ENCODE assay signal across 8 cellular contexts in genomic region chr15:74873756-74874424, GRCh38. TPM values are rescaled to one million over a fixed set of nuclear protein-coding genes. Genes with fewer than 3 reads are reported as not detected.
DNase-seq lines count a peak whose midpoint lies in the region; ATAC-seq and TF ChIP-seq lines count a peak whose summit lies in the region.

No MANE protein-coding gene starts in this region.

- BruUV-seq in A673 (replicated peaks; lab: Mats Ljungman, UMichigan) = no TSS peak

- CTCF ChIA-PET in A673 (lab: Charles Lee) = interaction anchor here (0.6 kb wide), 1 partner anchor 578 kb away, joined by 5 read pairs; the partner anchor contains the start of gene SIN3A

- TF ChIP-seq CTCF in A673 (conservative IDR thresholded peaks at IDR 0.05; ENCODE audit: low read depth, low read length) (no peak), GM12864 (IDR thresholded peaks at IDR 0.05; ENCODE audit: low read depth, low read length, missing control alignments) (no peak), esophagus muscularis mucosa (IDR thresholded peaks at IDR 0.05) (peak in 1 of 3 experiments; percentile 5), osteoblast (IDR thresholded peaks at IDR 0.05; ENCODE audit: extremely low read depth, low read depth, low read length) (no peak)

- WGBS in esophagus muscularis mucosa = 28% methylated on average over 14 of the region's 16 CpGs

- ATAC-seq in SK-N-SH treated with all-trans-retinoic acid at 6 μM for 48 hours (peak; percentile 51), GM21423 (IDR thresholded peaks at IDR 0.05; ENCODE audit: unreplicated experiment) (no peak), GM21381 (IDR thresholded peaks at IDR 0.05; ENCODE audit: unreplicated experiment) (no peak)

- peak; percentile 62 for DNase-seq in A673 (ENCODE audit: low spot score)
- DNase-seq in GM12864 (ENCODE audit: low read depth) = no peak
- DNase-seq in esophagus muscularis mucosa (ENCODE audit: extremely low spot score) = no peak
- DNase-seq in osteoblast (ENCODE audit: insufficient read length, low spot score, missing footprints) = no peak
- no peak for DNase-seq in mucosa of gallbladder (ENCODE audit: low spot score)

- H3K27me3 ChIP-seq in A673 (replicated peaks; ENCODE audit: insufficient read depth, low read depth, low read length, poor library complexity) (no peaks in the 10 kb centered on the region), esophagus muscularis mucosa (no peaks in the 10 kb centered on the region), osteoblast (ENCODE audit: insufficient read depth, low read length) (peaks cover 7% of the 10 kb centered on the region)

- H3K27ac ChIP-seq in A673 (ENCODE audit: low read depth, low read length, poor library complexity, severe bottlenecking) = peak overlapping the region; percentile 79
- peak overlapping the region; percentile 90 to 93 (median 92) for H3K27ac ChIP-seq in esophagus muscularis mucosa (replicated peaks in 1 of 4)
- peak overlapping the region; percentile 45 for H3K27ac ChIP-seq in osteoblast (ENCODE audit: low read depth, low read length)

- H2AFZ ChIP-seq in osteoblast (ENCODE audit: low read length) = peak overlapping the region; percentile 95

- peak overlapping the region; percentile 100 for H3K4me2 ChIP-seq in osteoblast (ENCODE audit: insufficient read depth, low read length)

- no peak for TF ChIP-seq POLR2A in esophagus muscularis mucosa (IDR thresholded peaks at IDR 0.05; ENCODE audit: low read depth)

- intact Hi-C loops in A673 (cut with micrococcal nuclease; ENCODE audit: unreplicated experiment) (no loop called here), esophagus muscularis mucosa (cut with DNase I) (no loop called here)

- H3K9me3 ChIP-seq in A673 (ENCODE audit: low read depth, low read length, poor library complexity, severe bottlenecking) (no peaks in the 10 kb centered on the region), esophagus muscularis mucosa (no peaks in the 10 kb centered on the region), osteoblast (ENCODE audit: low read depth, low read length) (no peaks in the 10 kb centered on the region)

- H3K79me2 ChIP-seq in osteoblast (ENCODE audit: insufficient read depth, low read length) = peaks cover 39% of the 10 kb centered on the region

- POLR2A ChIA-PET in A673 (lab: Charles Lee; ENCODE audit: low non-redundant PET) = interaction anchor here (0.6 kb wide), 1 partner anchor 14 kb away, joined by 3 read pairs; no protein-coding TSS in a partner anchor

- TF ChIP-seq EP300 in esophagus muscularis mucosa (IDR thresholded peaks at IDR 0.05) = no peak

- H3K4me1 ChIP-seq in A673 (ENCODE audit: insufficient read depth, low read length, poor library complexity, severe bottlenecking) (peaks cover 25% of the 10 kb centered on the region), esophagus muscularis mucosa (peaks cover 37 to 47% (median 44%) of the 10 kb centered on the region in 4 donors), osteoblast (ENCODE audit: insufficient read depth, low read length) (peaks cover 12% of the 10 kb centered on the region)

- H3K4me3 ChIP-seq in A673 (ENCODE audit: low read depth, low read length, poor library complexity, severe bottlenecking) = peak overlapping the region; percentile 90
- H3K4me3 ChIP-seq in GM12864 (ENCODE audit: low read depth, low read length) = peak overlapping the region; percentile 93
- H3K4me3 ChIP-seq in esophagus muscularis mucosa = peak overlapping the region; percentile 67 to 86 (median 76)
- H3K4me3 ChIP-seq in osteoblast (ENCODE audit: insufficient read depth, low read length) = peak overlapping the region; percentile 96

- no peaks in the 10 kb centered on the region for H3K36me3 ChIP-seq in A673 (ENCODE audit: insufficient read depth, low read length, poor library complexity, severe bottlenecking)
- no peaks in the 10 kb centered on the region for H3K36me3 ChIP-seq in esophagus muscularis mucosa
- no peaks in the 10 kb centered on the region for H3K36me3 ChIP-seq in osteoblast (ENCODE audit: insufficient read depth, low read length)

- peaks cover 25% of the 10 kb centered on the region for H4K20me1 ChIP-seq in osteoblast (ENCODE audit: insufficient read depth, low read length)

TF ChIP-seq in SK-N-SH treated with all-trans-retinoic acid at 6 μM for 48 hours, 23 proteins besides CTCF, POLR2A, EP300 and RAD21:
- TF ChIP-seq CSRNP3 (CRISPR knock-in tag; IDR thresholded peaks at IDR 0.05) (no peak), TCF4 (CRISPR knock-in tag; IDR thresholded peaks at IDR 0.05; ENCODE audit: borderline replicate concordance) (no peak), CSDC2 (CRISPR knock-in tag; IDR thresholded peaks at IDR 0.05) (no peak), RARB (CRISPR knock-in tag; IDR thresholded peaks at IDR 0.05) (no peak)

RNA-seq across cellular contexts. Expression of gene SCAMP2, which starts 0.7 kb away (rescaled TPM):
- 77.9 and 94.4 TPM in 2 replicates for total RNA-seq in A673 (2021)
- total RNA-seq in esophagus muscularis mucosa = 100 to 1,000 TPM in 2 of 4 donors, 10 to 100 TPM in 2; 57.3 to 125 (median 94.9) TPM
- 23.9 and 28.3 TPM in 2 replicates for total RNA-seq in osteoblast
- 110 TPM for total RNA-seq in mucosa of gallbladder

RNA-seq across cellular contexts. Expression of gene MPI, which starts 16.0 kb away (rescaled TPM):
- total RNA-seq in A673 (2021) (48.2 and 62.8 TPM in 2 replicates), esophagus muscularis mucosa (10 to 100 TPM; 37.4 to 50.7 (median 44.0) TPM), osteoblast (33.9 and 54.3 TPM in 2 replicates), mucosa of gallbladder (46.0 TPM)

RNA-seq across cellular contexts. Expression of gene ULK3, which starts 30.9 kb away (rescaled TPM):
- total RNA-seq in A673 (2021) = 53.3 and 58.3 TPM in 2 replicates
- 10 to 100 TPM; 24.5 to 49.2 (median 35.4) TPM for total RNA-seq in esophagus muscularis mucosa
- total RNA-seq in osteoblast = 19.4 and 21.4 TPM in 2 replicates
- total RNA-seq in mucosa of gallbladder = 42.1 TPM

RNA-seq across cellular contexts. Expression of gene FAM219B, which starts 32.8 kb away (rescaled TPM):
- total RNA-seq in A673 (2021) (86.6 and 93.2 TPM in 2 replicates), esophagus muscularis mucosa (10 to 100 TPM; 60.8 to 92.0 (median 84.3) TPM), osteoblast (36.6 and 46.3 TPM in 2 replicates), mucosa of gallbladder (80.4 TPM)

RNA-seq across cellular contexts. Expression of gene CPLX3, which starts 47.5 kb away (rescaled TPM):
- 0.17 and 0.28 TPM in 2 replicates for total RNA-seq in A673 (2021)
- under 1 TPM in 1 of 4 donors, not detected in 3; 0.33 TPM for total RNA-seq in esophagus muscularis mucosa
- total RNA-seq in osteoblast = not detected in 2 replicates
- total RNA-seq in mucosa of gallbladder = not detected
